9 cellular contexts compared by ENCODE assay signal in the genomic region with DNA sequence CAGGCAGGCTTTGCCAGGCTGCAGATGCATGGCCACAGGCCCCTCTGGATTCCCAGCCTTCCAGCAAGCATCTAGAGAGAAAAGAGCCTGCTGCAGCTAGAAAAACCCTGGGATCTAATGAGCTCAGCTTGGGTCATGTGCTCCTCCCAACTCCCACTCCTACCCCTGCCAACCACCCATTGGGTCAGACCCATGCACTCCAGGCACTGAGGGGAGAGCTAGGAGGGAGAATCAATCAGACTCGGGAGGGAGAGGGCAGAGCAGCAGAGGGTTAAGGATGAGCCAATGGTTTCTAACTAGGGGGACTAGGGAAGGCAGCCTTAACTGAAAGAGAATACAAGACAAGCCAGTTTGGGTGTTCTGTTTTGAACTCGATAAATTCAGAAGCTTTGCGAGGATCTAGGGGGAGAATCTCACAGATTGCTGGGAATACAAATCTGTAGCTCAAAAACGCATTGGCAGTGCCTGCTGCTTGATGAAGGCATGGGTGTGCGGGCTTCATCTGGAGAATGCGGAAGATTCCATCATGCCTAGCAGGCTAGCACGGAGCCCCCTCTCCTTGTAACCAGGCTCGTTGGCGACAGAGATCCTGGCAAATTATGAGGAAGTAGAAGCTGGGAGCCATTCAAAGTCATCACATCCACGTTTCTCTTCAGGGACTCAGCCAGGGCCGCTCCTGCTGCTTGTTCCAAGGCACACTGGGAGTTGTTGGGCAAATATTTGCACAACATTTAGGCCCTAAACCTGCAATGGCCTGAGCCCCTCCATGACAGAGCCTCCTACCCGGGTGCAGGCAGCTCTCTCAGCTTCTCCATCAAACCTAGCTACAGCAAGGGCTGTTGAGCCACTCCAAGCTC. TPM values are rescaled to one million over a fixed set of nuclear protein-coding genes. Genes with fewer than 3 reads are reported as not detected.
A peak's percentile ranks its signal among the peaks of the same experiment; 100 is the strongest.
DNase-seq lines count a peak whose midpoint lies in the region; ATAC-seq and TF ChIP-seq lines count a peak whose summit lies in the region.
"Had no signal": no experiment of that assay in that cellular context is flagged by ENCODE, and none has a peak within 500 bp of the region (broad histone marks: within the 10 kb centered on the region; RNA-seq: fewer than 3 reads in every experiment).

No MANE protein-coding gene starts in this region.

- no peaks in the 10 kb centered on the region for H3K27me3 Mint-ChIP-seq in activated naive CD8-positive, alpha-beta T cell treated with anti-CD3 and anti-CD28 coated beads, Interleukin-2, amount 50 U/mL, for 24 hours

- H2AFZ ChIP-seq in mesenchymal stem cell (ENCODE audit: low read depth, low read length) = peak overlapping the region; percentile 29

- peak overlapping the region in 1 of 2 experiments; percentile 45 for H3K4me3 ChIP-seq in mesenchymal stem cell (ENCODE audit: insufficient read depth in 1 of 2, low read depth in 1 of 2, low read length in 2 of 2)
- H3K4me3 ChIP-seq in upper lobe of right lung = no peak overlapping the region

- no peak for ATAC-seq in activated naive CD4-positive, alpha-beta T cell treated with anti-CD3 and anti-CD28 coated beads, Interleukin-2, amount 50 U/mL, for 72 hours
- no peak for ATAC-seq in activated naive CD8-positive, alpha-beta T cell treated with anti-CD3 and anti-CD28 coated beads, Interleukin-2, amount 50 U/mL, for 24 hours
- peak; percentile 19 for ATAC-seq in upper lobe of right lung
- no peak for ATAC-seq in HG02840 (IDR thresholded peaks at IDR 0.05; ENCODE audit: low FRiP score, unreplicated experiment)

- H3K4ac ChIP-seq in mesenchymal stem cell (ENCODE audit: low read depth in 1 of 2, low read length in 2 of 2) = peak overlapping the region; percentile 92 to 94

- DNase-seq in activated naive CD4-positive, alpha-beta T cell treated with anti-CD3 and anti-CD28 coated beads, Interleukin-2, amount 50 U/mL, for 72 hours (ENCODE audit: low spot score in 2 of 2) = peak in 1 of 2 donors; percentile 51
- no peak for DNase-seq in activated naive CD4-positive, alpha-beta T cell (lab: John Stamatoyannopoulos, UW)
- DNase-seq in activated naive CD8-positive, alpha-beta T cell treated with anti-CD3 and anti-CD28 coated beads, Interleukin-2, amount 50 U/mL, for 24 hours = no peak
- DNase-seq in mesenchymal stem cell = no peak
- peak; percentile 48 for DNase-seq in upper lobe of right lung
- no peak for DNase-seq in SKM-1 treated with dmso at 0.1 percent for 144 hours (lab: John Stamatoyannopoulos, UW; ENCODE audit: unreplicated experiment)
- DNase-seq in COLO829 (ENCODE audit: low spot score) = no peak
- DNase-seq: NCI-H2029 had no signal

- H4K91ac ChIP-seq in mesenchymal stem cell (ENCODE audit: low read length) = peak overlapping the region; percentile 95

- H3K36me3 Mint-ChIP-seq in activated naive CD4-positive, alpha-beta T cell treated with anti-CD3 and anti-CD28 coated beads, Interleukin-2, amount 50 U/mL, for 72 hours = peaks cover 13 to 34% of the 10 kb centered on the region in 2 donors
- H3K36me3 Mint-ChIP-seq in activated naive CD8-positive, alpha-beta T cell treated with anti-CD3 and anti-CD28 coated beads, Interleukin-2, amount 50 U/mL, for 24 hours (ENCODE audit: low read depth) = peaks cover 11% of the 10 kb centered on the region

- peaks cover 0 to 4% of the 10 kb centered on the region in 2 donors for H3K9me3 Mint-ChIP-seq in activated naive CD4-positive, alpha-beta T cell treated with anti-CD3 and anti-CD28 coated beads, Interleukin-2, amount 50 U/mL, for 72 hours
- no peaks in the 10 kb centered on the region for H3K9me3 Mint-ChIP-seq in activated naive CD8-positive, alpha-beta T cell treated with anti-CD3 and anti-CD28 coated beads, Interleukin-2, amount 50 U/mL, for 24 hours

- H4K8ac ChIP-seq in mesenchymal stem cell (ENCODE audit: low read length) = peak overlapping the region; percentile 52

- intact Hi-C loops in upper lobe of right lung (cut with DNase I) = no loop called here

- H2BK5ac ChIP-seq in mesenchymal stem cell (ENCODE audit: low read depth, low read length, poor library complexity, severe bottlenecking) = no peak overlapping the region

- peak overlapping the region; percentile 93 for H2AK5ac ChIP-seq in mesenchymal stem cell (ENCODE audit: low read length, severe bottlenecking)

- no peak overlapping the region for H3K4me3 Mint-ChIP-seq in activated naive CD8-positive, alpha-beta T cell treated with anti-CD3 and anti-CD28 coated beads, Interleukin-2, amount 50 U/mL, for 24 hours

- H3K27me3 ChIP-seq in mesenchymal stem cell (ENCODE audit: control insufficient read depth in 1 of 2, insufficient read depth in 1 of 2, low read length in 2 of 2) (no peaks in the 10 kb centered on the region), upper lobe of right lung (no peaks in the 10 kb centered on the region)

- peaks cover 78% of the 10 kb centered on the region for H3K4me1 Mint-ChIP-seq in activated naive CD8-positive, alpha-beta T cell treated with anti-CD3 and anti-CD28 coated beads, Interleukin-2, amount 50 U/mL, for 24 hours

- WGBS in mesenchymal stem cell = 96% methylated on average over 12 of the region's 12 CpGs

- peak overlapping the region; percentile 65 for H2BK120ac ChIP-seq in mesenchymal stem cell (ENCODE audit: low read depth, low read length)

- peak overlapping the region; percentile 14 to 99 for H2BK12ac ChIP-seq in mesenchymal stem cell (ENCODE audit: low read length in 2 of 2)

- peak overlapping the region in 1 of 2 experiments; percentile 51 for H3K14ac ChIP-seq in mesenchymal stem cell (ENCODE audit: low read length in 2 of 2)

- H3K4me1 ChIP-seq in mesenchymal stem cell (ENCODE audit: control insufficient read depth, insufficient read depth, low read depth, low read length) (peaks cover 31% of the 10 kb centered on the region), upper lobe of right lung (peaks cover 31% of the 10 kb centered on the region)

- peak overlapping the region; percentile 92 to 100 for H3K27ac Mint-ChIP-seq in activated naive CD4-positive, alpha-beta T cell treated with anti-CD3 and anti-CD28 coated beads, Interleukin-2, amount 50 U/mL, for 72 hours
- peak overlapping the region; percentile 98 for H3K27ac Mint-ChIP-seq in activated naive CD8-positive, alpha-beta T cell treated with anti-CD3 and anti-CD28 coated beads, Interleukin-2, amount 50 U/mL, for 24 hours

- H3K36me3 ChIP-seq in mesenchymal stem cell (ENCODE audit: control insufficient read depth in 1 of 2, insufficient read depth in 2 of 2, low read depth in 1 of 2, low read length in 2 of 2) (no peaks in the 10 kb centered on the region), upper lobe of right lung (no peaks in the 10 kb centered on the region)

- H2BK15ac ChIP-seq in mesenchymal stem cell (ENCODE audit: low read depth, poor library complexity, severe bottlenecking) = peak overlapping the region; percentile 39

- H3K79me1 ChIP-seq in mesenchymal stem cell (replicated peaks; ENCODE audit: low read length, poor library complexity, severe bottlenecking) = no peaks in the 10 kb centered on the region

- peak overlapping the region; percentile 83 for H3K9ac ChIP-seq in mesenchymal stem cell (ENCODE audit: low read length)

- no peak overlapping the region for H3K4me2 ChIP-seq in mesenchymal stem cell (ENCODE audit: low read length, poor library complexity, severe bottlenecking)

- H3K27ac ChIP-seq in mesenchymal stem cell (ENCODE audit: low read length, poor library complexity, severe bottlenecking) = peak overlapping the region; percentile 98
- peak overlapping the region; percentile 80 for H3K27ac ChIP-seq in upper lobe of right lung

- H3K18ac ChIP-seq in mesenchymal stem cell (ENCODE audit: low read depth in 1 of 2, low read length in 2 of 2) = peak overlapping the region; percentile 16 to 95

- peak overlapping the region in 1 of 2 experiments; percentile 16 for H3K23ac ChIP-seq in mesenchymal stem cell (ENCODE audit: low read length in 2 of 2)

- H3K9me3 ChIP-seq in mesenchymal stem cell (ENCODE audit: control insufficient read depth, low read length) (no peaks in the 10 kb centered on the region), upper lobe of right lung (no peaks in the 10 kb centered on the region)

- TF ChIP-seq CTCF in upper lobe of right lung (IDR thresholded peaks at IDR 0.05) = no peak

RNA-seq across cellular contexts. Expression of a gene that starts 56.4 kb away (rescaled TPM):
- total RNA-seq in activated naive CD4-positive, alpha-beta T cell treated with anti-CD3 and anti-CD28 coated beads, Interleukin-2, amount 50 U/mL, for 72 hours = 10 to 100 TPM in 1 of 2 donors, 1 to 10 TPM in 1; 6.9 to 18.8 TPM
- polyA plus RNA-seq in mesenchymal stem cell (2013, experiment 1 of 2) = 6.8 TPM
- 6.8 TPM for polyA plus RNA-seq in mesenchymal stem cell (2013, experiment 2 of 2)
- 6.2 TPM for total RNA-seq in upper lobe of right lung
